Comparison of ENCODE assay signal across 23 cellular contexts in the genomic region with DNA sequence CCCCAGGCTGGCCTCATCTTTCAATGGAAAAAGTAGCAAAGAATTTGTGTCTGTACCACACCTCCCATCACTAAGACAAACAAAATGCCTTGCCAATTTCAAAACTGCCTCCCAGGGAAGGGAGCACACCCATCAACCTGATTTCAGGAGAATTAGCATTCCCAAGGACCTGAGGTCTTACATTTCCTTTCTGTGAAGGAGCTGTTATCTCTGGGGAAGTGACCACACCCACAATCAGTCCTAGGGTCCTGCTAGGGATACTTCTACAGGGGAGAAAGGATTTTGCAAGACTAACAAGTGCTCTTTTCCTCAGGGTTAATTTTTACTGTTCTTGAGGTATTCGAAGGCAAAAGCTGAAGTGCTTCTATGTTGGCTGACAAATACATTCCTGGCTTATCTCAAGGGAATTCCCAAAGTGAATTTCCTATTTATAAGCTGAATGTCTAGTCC.
DNase-seq lines count a peak whose midpoint lies in the region; ATAC-seq and TF ChIP-seq lines count a peak whose summit lies in the region.
"Had no signal": no experiment of that assay in that cellular context is flagged by ENCODE, and none has a peak within 500 bp of the region (broad histone marks: within the 10 kb centered on the region; RNA-seq: fewer than 3 reads in every experiment).

No MANE protein-coding gene starts in this region.

- H3K9me3 Mint-ChIP-seq in WTC11: no peaks in the 10 kb centered on the region
- H3K9me3 Mint-ChIP-seq in activated CD4-positive, alpha-beta T cell treated with anti-CD3 and anti-CD28 coated beads for 36 hours (ENCODE audit: low read depth): no peaks in the 10 kb centered on the region
- H3K9me3 Mint-ChIP-seq: immature natural killer cell; stimulated activated naive CD8-positive, alpha-beta T cell treated with anti-CD3 and anti-CD28 coated beads, Interleukin-15, Interleukin-2, amounts not matched to agents 100 ng/mL and 50 ng/mL, for 24 hours had no signal

- H3K4me1 ChIP-seq in mesodermal cell (ENCODE audit: control insufficient read depth, insufficient read depth, low read length, poor library complexity, severe bottlenecking): peaks cover 36% of the 10 kb centered on the region
- H3K4me1 ChIP-seq: breast epithelium had no signal

- H3K4me1 Mint-ChIP-seq in WTC11: peaks cover 49% of the 10 kb centered on the region
- no peaks in the 10 kb centered on the region for H3K4me1 Mint-ChIP-seq in activated CD4-positive, alpha-beta T cell treated with anti-CD3 and anti-CD28 coated beads for 36 hours

- peak overlapping the region; percentile 80 for H3K27ac Mint-ChIP-seq in WTC11
- H3K27ac Mint-ChIP-seq in activated CD4-positive, alpha-beta T cell treated with anti-CD3 and anti-CD28 coated beads for 36 hours: no peak overlapping the region
- H3K27ac Mint-ChIP-seq: immature natural killer cell; stimulated activated naive CD8-positive, alpha-beta T cell treated with anti-CD3 and anti-CD28 coated beads, Interleukin-15, Interleukin-2, amounts not matched to agents 100 ng/mL and 50 ng/mL, for 24 hours; T-helper 17 cell had no signal

- H3K4me3 ChIP-seq in fibroblast of villous mesenchyme (ENCODE audit: low read depth, low read length): no peak overlapping the region
- H3K4me3 ChIP-seq in mesodermal cell (ENCODE audit: extremely low read depth, insufficient read depth, low read length, poor library complexity, severe bottlenecking): no peak overlapping the region
- H3K4me3 ChIP-seq: breast epithelium, GM12878, uterus had no signal

- whole genome bisulfite sequencing in mesodermal cell (ENCODE audit: insufficient coverage in 2 of 2), 2 experiments: no CpG with 5 or more reads among the region's 1 CpG

- H3K27ac ChIP-seq in mesodermal cell (ENCODE audit: low read depth, low read length, severe bottlenecking): peak overlapping the region; percentile 12
- H3K27ac ChIP-seq: breast epithelium had no signal

- H3K4me3 Mint-ChIP-seq in WTC11: no peak overlapping the region
- H3K4me3 Mint-ChIP-seq in activated CD4-positive, alpha-beta T cell treated with anti-CD3 and anti-CD28 coated beads for 36 hours: no peak overlapping the region
- H3K4me3 Mint-ChIP-seq: immature natural killer cell; stimulated activated naive CD8-positive, alpha-beta T cell treated with anti-CD3 and anti-CD28 coated beads, Interleukin-15, Interleukin-2, amounts not matched to agents 100 ng/mL and 50 ng/mL, for 24 hours; T-helper 17 cell had no signal

- DNase-seq in EL: peak; percentile 55
- DNase-seq in WTC11 (ENCODE audit: low spot score): no peak
- peak; percentile 78 for DNase-seq in fibroblast of villous mesenchyme (ENCODE audit: low read depth)
- no peak for DNase-seq in NCI-H524 treated with DMSO at 0.1 percent for 48 hours (lab: John Stamatoyannopoulos, UW)
- DNase-seq in amygdala (lab: John Stamatoyannopoulos, UW): no peak
- no peak for DNase-seq in activated CD4-positive, alpha-beta T cell treated with anti-CD3 and anti-CD28 coated beads for 36 hours
- DNase-seq: activated CD8-positive, alpha-beta memory T cell treated with anti-CD3 and anti-CD28 coated beads, Interleukin-2, amount 50 U/mL, for 4 hours; activated naive CD4-positive, alpha-beta T cell treated with Interleukin-2 at 50 U/mL for 16 hours; effector CD4-positive, alpha-beta T cell; H7; immature natural killer cell; NCI-H2029; posterior cingulate gyrus; RPMI8226; stimulated activated CD4-positive, alpha-beta T cell treated with anti-CD3 and anti-CD28 coated beads, Interleukin-12 subunit alpha, Interleukin-12 subunit beta, amount 100 ng/mL, for 4 hours; T-helper 17 cell; uterus had no signal

- TF ChIP-seq CTCF in WTC11 (IDR thresholded peaks at IDR 0.05): no peak
- TF ChIP-seq CTCF in fibroblast of villous mesenchyme (IDR thresholded peaks at IDR 0.05; ENCODE audit: insufficient read depth, low read depth, low read length): no peak

- H3K27me3 Mint-ChIP-seq in WTC11 (ENCODE audit: low read depth): no peaks in the 10 kb centered on the region
- H3K27me3 Mint-ChIP-seq in activated CD4-positive, alpha-beta T cell treated with anti-CD3 and anti-CD28 coated beads for 36 hours: peaks cover 3% of the 10 kb centered on the region
- H3K27me3 Mint-ChIP-seq: stimulated activated naive CD8-positive, alpha-beta T cell treated with anti-CD3 and anti-CD28 coated beads, Interleukin-15, Interleukin-2, amounts not matched to agents 100 ng/mL and 50 ng/mL, for 24 hours had no signal

- ATAC-seq in WTC11: peak; percentile 88
- ATAC-seq in GM21786 (IDR thresholded peaks at IDR 0.05; ENCODE audit: unreplicated experiment): no peak
- ATAC-seq in activated CD4-positive, alpha-beta T cell treated with anti-CD3 and anti-CD28 coated beads for 36 hours: no peak
- ATAC-seq: activated CD4-positive, CD25-positive, alpha-beta regulatory T cell treated with anti-CD3 and anti-CD28 coated beads, Interleukin-2, amount 50 U/mL, for 24 hours; GM12878; T-helper 17 cell had no signal

- no peaks in the 10 kb centered on the region for H3K36me3 ChIP-seq in mesodermal cell (ENCODE audit: control insufficient read depth, insufficient read depth, low read length)
- H3K36me3 ChIP-seq: breast epithelium, uterus had no signal

- intact Hi-C loops in activated CD4-positive, alpha-beta T cell treated with anti-CD3 and anti-CD28 coated beads for 36 hours (cut with DNase I, micrococcal nuclease): no loop called here

- POLR2A ChIA-PET in WTC11 (lab: Charles Lee): interaction anchor here (0.6 kb wide), 1 partner anchor 384 kb away, joined by 3 read pairs; no protein-coding TSS in a partner anchor
- POLR2A ChIA-PET in activated CD4-positive, alpha-beta T cell treated with anti-CD3 and anti-CD28 coated beads for 36 hours (lab: Charles Lee): no interaction called here

- CTCF ChIA-PET in WTC11 (lab: Charles Lee): interaction anchor here (1.1 to 2.7 kb wide), 3 partner anchors 32 to 225 kb away, joined by 3 to 13 read pairs (median 3); no protein-coding TSS in a partner anchor
- CTCF ChIA-PET in activated CD4-positive, alpha-beta T cell treated with anti-CD3 and anti-CD28 coated beads for 36 hours (lab: Charles Lee): no interaction called here

- H3K36me3 Mint-ChIP-seq in WTC11: no peaks in the 10 kb centered on the region
- H3K36me3 Mint-ChIP-seq in activated CD4-positive, alpha-beta T cell treated with anti-CD3 and anti-CD28 coated beads for 36 hours (ENCODE audit: low read depth): no peaks in the 10 kb centered on the region
- H3K36me3 Mint-ChIP-seq: immature natural killer cell had no signal

- no peaks in the 10 kb centered on the region for H3K9me3 ChIP-seq in mesodermal cell (ENCODE audit: control insufficient read depth, low read length)
- H3K9me3 ChIP-seq: breast epithelium, uterus had no signal

TF ChIP-seq in WTC11, 78 proteins besides CTCF, POLR2A, EP300 and RAD21 (continues in another document):
- TF ChIP-seq GABPB1 (CRISPR knock-in tag; IDR thresholded peaks at IDR 0.05) (no peak), GRHL2 (CRISPR knock-in tag; IDR thresholded peaks at IDR 0.05; ENCODE audit: insufficient replicate concordance, severe bottlenecking) (no peak), NR1H2 (CRISPR knock-in tag; IDR thresholded peaks at IDR 0.05) (no peak), JUN (CRISPR knock-in tag; IDR thresholded peaks at IDR 0.05) (no peak), ELF4 (CRISPR knock-in tag; IDR thresholded peaks at IDR 0.05; ENCODE audit: low read depth) (no peak), SOX15 (CRISPR knock-in tag; IDR thresholded peaks at IDR 0.05) (no peak), MYBL2 (CRISPR knock-in tag; IDR thresholded peaks at IDR 0.05) (no peak), ETV6 (CRISPR knock-in tag; IDR thresholded peaks at IDR 0.05) (no peak)
- TF ChIP-seq, protein P1, sequence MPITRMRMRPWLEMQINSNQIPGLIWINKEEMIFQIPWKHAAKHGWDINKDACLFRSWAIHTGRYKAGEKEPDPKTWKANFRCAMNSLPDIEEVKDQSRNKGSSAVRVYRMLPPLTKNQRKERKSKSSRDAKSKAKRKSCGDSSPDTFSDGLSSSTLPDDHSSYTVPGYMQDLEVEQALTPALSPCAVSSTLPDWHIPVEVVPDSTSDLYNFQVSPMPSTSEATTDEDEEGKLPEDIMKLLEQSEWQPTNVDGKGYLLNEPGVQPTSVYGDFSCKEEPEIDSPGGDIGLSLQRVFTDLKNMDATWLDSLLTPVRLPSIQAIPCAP (CRISPR knock-in tag; IDR thresholded peaks at IDR 0.05): no peak
- TF ChIP-seq, protein P2, sequence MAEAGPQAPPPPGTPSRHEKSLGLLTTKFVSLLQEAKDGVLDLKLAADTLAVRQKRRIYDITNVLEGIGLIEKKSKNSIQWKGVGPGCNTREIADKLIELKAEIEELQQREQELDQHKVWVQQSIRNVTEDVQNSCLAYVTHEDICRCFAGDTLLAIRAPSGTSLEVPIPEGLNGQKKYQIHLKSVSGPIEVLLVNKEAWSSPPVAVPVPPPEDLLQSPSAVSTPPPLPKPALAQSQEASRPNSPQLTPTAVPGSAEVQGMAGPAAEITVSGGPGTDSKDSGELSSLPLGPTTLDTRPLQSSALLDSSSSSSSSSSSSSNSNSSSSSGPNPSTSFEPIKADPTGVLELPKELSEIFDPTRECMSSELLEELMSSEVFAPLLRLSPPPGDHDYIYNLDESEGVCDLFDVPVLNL (CRISPR knock-in tag; IDR thresholded peaks at IDR 0.05; ENCODE audit: borderline replicate concordance, low read depth): no peak

Comparison
In these comparisons a context has a peak if more than half of its experiments do, and no peak if none do; other contexts are left out.
1. DNase-seq: peak in EL (single experiment) and fibroblast of villous mesenchyme (single experiment); none in WTC11 (single experiment), NCI-H524 treated with DMSO at 0.1 percent for 48 hours (single experiment), amygdala (0 of 56) and activated CD4-positive, alpha-beta T cell treated with anti-CD3 and anti-CD28 coated beads for 36 hours (single experiment).